In genomic region chr18:69951182-69951581, GRCh38 we compare ENCODE assay signal across 1 cellular context.
TF ChIP-seq lines count a peak whose summit lies in the region.

No MANE protein-coding gene starts in this region.

TF ChIP-seq in GM12878, 131 proteins besides CTCF, POLR2A, EP300 and RAD21:
- no peak for TF ChIP-seq ZBTB33 (IDR thresholded peaks at IDR 0.05)
- no peak for TF ChIP-seq CEBPB (IDR thresholded peaks at IDR 0.05; ENCODE audit: borderline replicate concordance in 1 of 2, low read depth in 2 of 2, low read length in 2 of 2)
- TF ChIP-seq RELB (IDR thresholded peaks at IDR 0.05; ENCODE audit: low read depth): no peak
- TF ChIP-seq SREBF1 (IDR thresholded peaks at IDR 0.05; ENCODE audit: low read length): no peak
- no peak for TF ChIP-seq NFYA (IDR thresholded peaks at IDR 0.05; ENCODE audit: borderline replicate concordance, low read depth, low read length)
- no peak for TF ChIP-seq ZBTB40 (IDR thresholded peaks at IDR 0.05; ENCODE audit: borderline replicate concordance)
- no peak for TF ChIP-seq RAD51 (IDR thresholded peaks at IDR 0.05)
- TF ChIP-seq HCFC1 (IDR thresholded peaks at IDR 0.05; ENCODE audit: low read length): no peak
- TF ChIP-seq IRF3 (IDR thresholded peaks at IDR 0.05): no peak
- TF ChIP-seq HDGF (IDR thresholded peaks at IDR 0.05): no peak
- no peak for TF ChIP-seq NR2C2 (IDR thresholded peaks at IDR 0.05; ENCODE audit: borderline replicate concordance, control insufficient read depth, insufficient read length, low read depth)
- TF ChIP-seq NRF1 (conservative IDR thresholded peaks at IDR 0.05; ENCODE audit: low read depth, low read length): no peak
- no peak for TF ChIP-seq JUND (IDR thresholded peaks at IDR 0.05; ENCODE audit: low read depth, low read length)
TF ChIP-seq in GM12878: peak in this region for 0.
